Comparison of ENCODE assay signal across 13 cellular contexts in genomic region chr19:50777830-50778303, GRCh38. TPM values are rescaled to one million over a fixed set of nuclear protein-coding genes. Genes with fewer than 3 reads are reported as not detected.
A peak's percentile ranks its signal among the peaks of the same experiment; 100 is the strongest.
DNase-seq lines count a peak whose midpoint lies in the region; ATAC-seq and TF ChIP-seq lines count a peak whose summit lies in the region.
"Had no signal": no experiment of that assay in that cellular context is flagged by ENCODE, and none has a peak within 500 bp of the region (broad histone marks: within the 10 kb centered on the region; RNA-seq: fewer than 3 reads in every experiment).

No MANE protein-coding gene starts in this region.

- no peaks in the 10 kb centered on the region for H3K79me2 ChIP-seq in SK-N-SH (ENCODE audit: insufficient read depth)

- H3K9me2 ChIP-seq in SK-N-SH: no peaks in the 10 kb centered on the region

- H3F3A ChIP-seq in SK-N-SH (replicated peaks; ENCODE audit: insufficient read depth): no peaks in the 10 kb centered on the region

- CTCF ChIA-PET in SK-N-SH (lab: Yijun Ruan, JAX): interaction anchor here (0.9 to 9.7 kb wide), 7 partner anchors 13 to 409 kb away, joined by 3 to 113 read pairs (median 6); partner anchors contain the start of gene CLEC11A

- H3K27ac ChIP-seq in BLaER1 treated with 17β-estradiol and CSF1 and Interleukin-3, amounts not matched to agents 10 nM and 100 nM: no peak overlapping the region
- H3K27ac ChIP-seq in SK-N-SH (ENCODE audit: low read depth in 2 of 2, low read length in 1 of 2) (no peak overlapping the region), iPS-20b (ENCODE audit: low read length) (no peak overlapping the region), uterus (no peak overlapping the region)
- H3K27ac ChIP-seq: heart right ventricle had no signal

- TF ChIP-seq POLR2A in uterus (IDR thresholded peaks at IDR 0.05): no peak

- peaks cover 0 to 55% (median 24%) of the 10 kb centered on the region in 11 experiments; a peak in 16 of 22 replicates for H4K20me1 ChIP-seq in BLaER1 treated with 17β-estradiol and CSF1 and Interleukin-3, amounts not matched to agents 10 nM and 100 nM
- H4K20me1 ChIP-seq in SK-N-SH (ENCODE audit: insufficient read depth): no peaks in the 10 kb centered on the region

- under 1% methylated on average over 26 of the region's 30 CpGs for WGBS in SK-N-SH (ENCODE audit: low lambda C conversion rate)

- H2AFZ ChIP-seq in SK-N-SH (ENCODE audit: low read depth): no peak overlapping the region

- H3K9me3 ChIP-seq in BLaER1 treated with 17β-estradiol and CSF1 and Interleukin-3, amounts not matched to agents 10 nM and 100 nM (replicated peaks in 1 of 11): peaks cover 0 to 16% (median 7%) of the 10 kb centered on the region in 11 experiments; a peak in 14 of 22 replicates
- H3K9me3 ChIP-seq in HAP-1: no peaks in the 10 kb centered on the region
- no peaks in the 10 kb centered on the region for H3K9me3 ChIP-seq in SK-N-SH
- peaks cover 31% of the 10 kb centered on the region; the same call in 1 of the 2 replicates for H3K9me3 ChIP-seq in iPS-20b (ENCODE audit: insufficient read depth, low read depth, low read length)
- no peaks in the 10 kb centered on the region for H3K9me3 ChIP-seq in uterus

- TF ChIP-seq RAD21 in SK-N-SH (IDR thresholded peaks at IDR 0.05; ENCODE audit: low read length): no peak

- in situ Hi-C loops in HAP-1 (cut with MboI; ENCODE audit: low sequenced_read_pairs): loop anchor here (5.0 kb wide), 1 partner anchor 241 kb away; no protein-coding TSS in a partner anchor

- TF ChIP-seq EP300 in SK-N-SH (IDR thresholded peaks at IDR 0.05; ENCODE audit: borderline replicate concordance in 1 of 2, low read depth in 1 of 2, low read length in 1 of 2): no peak

- H3K4me1 ChIP-seq in BLaER1 treated with 17β-estradiol and CSF1 and Interleukin-3, amounts not matched to agents 10 nM and 100 nM: peaks cover 9 to 52% (median 48%) of the 10 kb centered on the region in 10 experiments; a peak in 19 of 20 replicates
- H3K4me1 ChIP-seq in HAP-1: no peaks in the 10 kb centered on the region; the same call in 1 of the 2 replicates
- H3K4me1 ChIP-seq in SK-N-SH (ENCODE audit: control insufficient read depth in 1 of 2, insufficient read depth in 2 of 2, low read depth in 1 of 2, low read length in 1 of 2): no peaks in the 10 kb centered on the region
- H3K4me1 ChIP-seq in iPS-20b (ENCODE audit: insufficient read depth, low read length): no peaks in the 10 kb centered on the region; the same call in 1 of the 2 replicates
- no peaks in the 10 kb centered on the region for H3K4me1 ChIP-seq in uterus
- H3K4me1 ChIP-seq: heart right ventricle had no signal

- H3K36me3 ChIP-seq in BLaER1 treated with 17β-estradiol and CSF1 and Interleukin-3, amounts not matched to agents 10 nM and 100 nM: no peaks in the 10 kb centered on the region
- H3K36me3 ChIP-seq in HAP-1 (replicated peaks) (no peaks in the 10 kb centered on the region), SK-N-SH (replicated peaks in 1 of 2; ENCODE audit: control insufficient read depth in 1 of 2, insufficient read depth in 2 of 2, low read length in 1 of 2) (no peaks in the 10 kb centered on the region), iPS-20b (ENCODE audit: insufficient read depth, low read depth, low read length) (no peaks in the 10 kb centered on the region), uterus (no peaks in the 10 kb centered on the region)
- H3K36me3 ChIP-seq: heart right ventricle had no signal

- no peak for TF ChIP-seq CTCF in SK-N-SH (IDR thresholded peaks at IDR 0.05)
- TF ChIP-seq CTCF in uterus (IDR thresholded peaks at IDR 0.05): no peak

- no peak overlapping the region for H3K9ac ChIP-seq in BLaER1 treated with 17β-estradiol and CSF1 and Interleukin-3, amounts not matched to agents 10 nM and 100 nM
- H3K9ac ChIP-seq in SK-N-SH (no peak overlapping the region), iPS-20b (ENCODE audit: low read depth, low read length) (no peak overlapping the region)

- peak overlapping the region; percentile 73 to 92 (median 84) for H3K4me2 ChIP-seq in BLaER1 treated with 17β-estradiol and CSF1 and Interleukin-3, amounts not matched to agents 10 nM and 100 nM
- peak overlapping the region; percentile 48; the same call in 1 of the 2 replicates for H3K4me2 ChIP-seq in SK-N-SH

- peak overlapping the region in 6 of 10 experiments; percentile 10 to 60 (median 28); a peak in 12 of 20 replicates for H3K4me3 ChIP-seq in BLaER1 treated with 17β-estradiol and CSF1 and Interleukin-3, amounts not matched to agents 10 nM and 100 nM
- H3K4me3 ChIP-seq in HAP-1: no peak overlapping the region
- H3K4me3 ChIP-seq in SK-N-SH (ENCODE audit: low read depth in 2 of 2, low read length in 1 of 2): no peak overlapping the region
- H3K4me3 ChIP-seq in iPS-20b (ENCODE audit: low read length): peak overlapping the region; percentile 1; the same call in 1 of the 2 replicates
- H3K4me3 ChIP-seq in uterus: no peak overlapping the region
- H3K4me3 ChIP-seq: heart right ventricle had no signal

- POLR2A ChIA-PET in SK-N-SH (lab: Yijun Ruan, JAX): no interaction called here

- DNase-seq in HAP-1 (ENCODE audit: low spot score in 2 of 2) (peak; percentile 39 to 54), SK-N-SH (peak; percentile 54), T1000 (lab: John Stamatoyannopoulos, UW) (no peak), uterus (no peak)
- DNase-seq: CD8-positive, alpha-beta memory T cell; heart right ventricle; KG1; NCI-H774 had no signal

- ATAC-seq in HG02981 (IDR thresholded peaks at IDR 0.05; ENCODE audit: unreplicated experiment): no peak
- ATAC-seq in HG03159 (IDR thresholded peaks at IDR 0.05; ENCODE audit: unreplicated experiment): no peak
- ATAC-seq: heart right ventricle had no signal

- intact Hi-C loops in uterus (cut with DNase I; ENCODE audit: low total_unique reads): loop anchor here (10.0 kb wide), 1 partner anchor 423 kb away; no protein-coding TSS in a partner anchor

- peaks cover 68 to 92% (median 84%) of the 10 kb centered on the region in 11 experiments for H3K27me3 ChIP-seq in BLaER1 treated with 17β-estradiol and CSF1 and Interleukin-3, amounts not matched to agents 10 nM and 100 nM
- H3K27me3 ChIP-seq in HAP-1 (ENCODE audit: low read depth) (peaks cover 39% of the 10 kb centered on the region), SK-N-SH (ENCODE audit: insufficient read depth) (peaks cover 60% of the 10 kb centered on the region), iPS-20b (ENCODE audit: insufficient read depth, low read length) (peaks cover 53% of the 10 kb centered on the region), uterus (peaks cover 0 to 38% of the 10 kb centered on the region in 2 donors)

TF ChIP-seq in SK-N-SH, 30 proteins besides CTCF, POLR2A, EP300 and RAD21 (continues in another document):
- TF ChIP-seq USF1 (IDR thresholded peaks at IDR 0.05; ENCODE audit: borderline replicate concordance, low read depth) (no peak), USF2 (IDR thresholded peaks at IDR 0.05; ENCODE audit: borderline replicate concordance, low read depth, low read length) (no peak), RFX5 (IDR thresholded peaks at IDR 0.05; ENCODE audit: low read length) (no peak), SMC3 (IDR thresholded peaks at IDR 0.05; ENCODE audit: low read depth, low read length) (no peak)
- TF ChIP-seq, protein P1, sequence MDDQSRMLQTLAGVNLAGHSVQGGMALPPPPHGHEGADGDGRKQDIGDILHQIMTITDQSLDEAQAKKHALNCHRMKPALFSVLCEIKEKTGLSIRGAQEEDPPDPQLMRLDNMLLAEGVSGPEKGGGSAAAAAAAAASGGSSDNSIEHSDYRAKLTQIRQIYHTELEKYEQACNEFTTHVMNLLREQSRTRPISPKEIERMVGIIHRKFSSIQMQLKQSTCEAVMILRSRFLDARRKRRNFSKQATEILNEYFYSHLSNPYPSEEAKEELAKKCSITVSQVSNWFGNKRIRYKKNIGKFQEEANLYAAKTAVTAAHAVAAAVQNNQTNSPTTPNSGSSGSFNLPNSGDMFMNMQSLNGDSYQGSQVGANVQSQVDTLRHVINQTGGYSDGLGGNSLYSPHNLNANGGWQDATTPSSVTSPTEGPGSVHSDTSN (IDR thresholded peaks at IDR 0.05): no peak

RNA-seq across cellular contexts. Expression of gene GPR32, which starts 7.6 kb away (rescaled TPM):
- not detected in 2 replicates for polyA plus RNA-seq in SK-N-SH (2012; rRNA removed)
- polyA plus RNA-seq in SK-N-SH (2012; cell fraction: cytosol; rRNA removed): not detected in 2 replicates
- polyA plus RNA-seq in SK-N-SH (2012; cell fraction: nucleus; rRNA removed): 0.07 TPM in 1 of 2 replicates, not detected in the other
- total RNA-seq in uterus: not detected
- total RNA-seq: activated T-helper 1 cell treated with anti-CD3 and anti-CD28 coated beads, Interleukin-12 subunit alpha, Interleukin-12 subunit beta, Interleukin-2, Interleukin-4 antibody, amounts not matched to agents 30 ng/mL and 10 ng/mL and 1 ng/mL, durations not matched to agents 14 hours and 24 hours and 36 hours; CD8-positive, alpha-beta memory T cell; heart right ventricle had no signal
- polyA plus RNA-seq: CD8-positive, alpha-beta memory T cell; heart right ventricle had no signal

RNA-seq across cellular contexts. Expression of gene ACP4, which starts 12.3 kb away (rescaled TPM):
- not detected in 2 replicates for polyA plus RNA-seq in SK-N-SH (2012; rRNA removed)
- not detected in 2 replicates for polyA plus RNA-seq in SK-N-SH (2012; cell fraction: cytosol; rRNA removed)
- polyA plus RNA-seq in SK-N-SH (2012; cell fraction: nucleus; rRNA removed): not detected in 2 replicates
- not detected for total RNA-seq in uterus
- total RNA-seq: activated T-helper 1 cell treated with anti-CD3 and anti-CD28 coated beads, Interleukin-12 subunit alpha, Interleukin-12 subunit beta, Interleukin-2, Interleukin-4 antibody, amounts not matched to agents 30 ng/mL and 10 ng/mL and 1 ng/mL, durations not matched to agents 14 hours and 24 hours and 36 hours; CD8-positive, alpha-beta memory T cell; heart right ventricle had no signal
- polyA plus RNA-seq: CD8-positive, alpha-beta memory T cell; heart right ventricle had no signal

RNA-seq across cellular contexts. Expression of gene KLK1, which starts 45.7 kb away (rescaled TPM):
- polyA plus RNA-seq in SK-N-SH (2012; rRNA removed): not detected in 2 replicates
- not detected in 2 replicates for polyA plus RNA-seq in SK-N-SH (2012; cell fraction: cytosol; rRNA removed)
- polyA plus RNA-seq in SK-N-SH (2012; cell fraction: nucleus; rRNA removed): not detected in 2 replicates
- total RNA-seq in uterus: under 1 TPM in 1 of 4 donors, not detected in 3; 0.82 TPM
- polyA plus RNA-seq: CD8-positive, alpha-beta memory T cell had no signal

RNA-seq across cellular contexts. Expression of gene CLEC11A, which starts 54.7 kb away (rescaled TPM):
- 4.4 and 5.1 TPM in 2 replicates for polyA plus RNA-seq in SK-N-SH (2012; rRNA removed)
- 2.4 and 4.2 TPM in 2 replicates for polyA plus RNA-seq in SK-N-SH (2012; cell fraction: cytosol; rRNA removed)
- 4.9 and 12.2 TPM in 2 replicates for polyA plus RNA-seq in SK-N-SH (2012; cell fraction: nucleus; rRNA removed)
- total RNA-seq in uterus: 100 to 1,000 TPM in 1 of 4 donors, 10 to 100 TPM in 1, 1 to 10 TPM in 2; 1.5 to 105 (median 10.9) TPM

RNA-seq across cellular contexts. Expression of gene KLK15, which starts 55.5 kb away (rescaled TPM):
- polyA plus RNA-seq in SK-N-SH (2012; rRNA removed): not detected in 2 replicates
- not detected in 2 replicates for polyA plus RNA-seq in SK-N-SH (2012; cell fraction: cytosol; rRNA removed)
- polyA plus RNA-seq in SK-N-SH (2012; cell fraction: nucleus; rRNA removed): not detected in 2 replicates
- not detected for total RNA-seq in uterus
- total RNA-seq: activated T-helper 1 cell treated with anti-CD3 and anti-CD28 coated beads, Interleukin-12 subunit alpha, Interleukin-12 subunit beta, Interleukin-2, Interleukin-4 antibody, amounts not matched to agents 30 ng/mL and 10 ng/mL and 1 ng/mL, durations not matched to agents 14 hours and 24 hours and 36 hours; CD8-positive, alpha-beta memory T cell; heart right ventricle had no signal
- polyA plus RNA-seq: CD8-positive, alpha-beta memory T cell; heart right ventricle had no signal

Comparison
In these comparisons a context has a peak if more than half of its experiments do, and no peak if none do; other contexts are left out.
1. H3K4me3 ChIP-seq: peak in BLaER1 treated with 17β-estradiol and CSF1 and Interleukin-3, amounts not matched to agents 10 nM and 100 nM (6 of 10) and iPS-20b (single experiment); none in HAP-1 (single experiment), SK-N-SH (0 of 2) and uterus (0 of 2).
2. DNase-seq: peak in HAP-1 (2 of 2) and SK-N-SH (single experiment); none in T1000 (single experiment) and uterus (0 of 2).